15 cellular contexts compared by ENCODE assay signal in the genomic region with DNA sequence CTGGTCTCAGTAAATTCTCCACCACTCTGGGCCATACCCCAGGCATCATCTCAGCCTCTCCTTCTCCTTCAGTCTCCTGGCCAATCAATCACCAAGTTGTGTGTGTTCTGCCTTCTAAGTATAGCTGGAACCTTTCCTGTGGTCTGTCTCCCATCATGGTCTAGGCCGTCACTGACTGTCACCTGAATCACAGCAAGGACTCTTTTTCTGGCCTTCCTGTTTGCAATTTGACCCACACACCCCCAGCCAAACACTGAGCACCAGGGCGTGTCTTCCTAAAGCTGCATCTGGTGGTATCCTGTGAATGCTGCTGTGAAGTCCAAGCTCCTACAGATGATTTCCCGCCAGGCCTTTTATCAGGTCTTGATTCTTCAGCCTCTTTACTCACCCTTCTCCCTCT. TPM values are rescaled to one million over a fixed set of nuclear protein-coding genes. Genes with fewer than 3 reads are reported as not detected.
DNase-seq lines count a peak whose midpoint lies in the region; ATAC-seq lines count a peak whose summit lies in the region.
"Had no signal": no experiment of that assay in that cellular context is flagged by ENCODE, and none has a peak within 500 bp of the region (broad histone marks: within the 10 kb centered on the region; RNA-seq: fewer than 3 reads in every experiment).

No MANE protein-coding gene starts in this region.

- H3K9me3 Mint-ChIP-seq in activated naive CD8-positive, alpha-beta T cell treated with anti-CD3 and anti-CD28 coated beads, Interleukin-2, amount 10 ng/mL, durations not matched to agents 7 days and 5 days, result no peaks in the 10 kb centered on the region
- H3K9me3 Mint-ChIP-seq in activated naive CD8-positive, alpha-beta T cell treated with anti-CD3 and anti-CD28 coated beads for 36 hours, result no peaks in the 10 kb centered on the region
- H3K9me3 Mint-ChIP-seq in immature natural killer cell, result no peaks in the 10 kb centered on the region
- no peaks in the 10 kb centered on the region for H3K9me3 Mint-ChIP-seq in stimulated activated effector memory CD8-positive, alpha-beta T cell treated with anti-CD3 and anti-CD28 coated beads, Interleukin-12 subunit alpha, Interleukin-12 subunit beta, amount 100 ng/mL, for 72 hours
- H3K9me3 Mint-ChIP-seq: CD8-positive, alpha-beta memory T cell; HFFc6 had no signal

- H3K27me3 Mint-ChIP-seq in activated naive CD8-positive, alpha-beta T cell treated with anti-CD3 and anti-CD28 coated beads, Interleukin-2, amount 10 ng/mL, durations not matched to agents 7 days and 5 days, result peaks cover 4% of the 10 kb centered on the region
- no peaks in the 10 kb centered on the region for H3K27me3 Mint-ChIP-seq in activated naive CD8-positive, alpha-beta T cell treated with anti-CD3 and anti-CD28 coated beads for 36 hours
- H3K27me3 Mint-ChIP-seq in immature natural killer cell (ENCODE audit: low read depth in 3 of 3), result peaks cover 0 to 3% (median 0%) of the 10 kb centered on the region in 3 donors
- H3K27me3 Mint-ChIP-seq: CD8-positive, alpha-beta memory T cell had no signal

- peaks cover 2% of the 10 kb centered on the region for H3K4me1 Mint-ChIP-seq in activated naive CD8-positive, alpha-beta T cell treated with anti-CD3 and anti-CD28 coated beads, Interleukin-2, amount 10 ng/mL, durations not matched to agents 7 days and 5 days
- H3K4me1 Mint-ChIP-seq in activated naive CD8-positive, alpha-beta T cell treated with anti-CD3 and anti-CD28 coated beads for 36 hours, result peaks cover 3% of the 10 kb centered on the region
- H3K4me1 Mint-ChIP-seq in immature natural killer cell, result peaks cover 6 to 11% of the 10 kb centered on the region in 2 donors
- peaks cover 10% of the 10 kb centered on the region for H3K4me1 Mint-ChIP-seq in stimulated activated effector memory CD8-positive, alpha-beta T cell treated with anti-CD3 and anti-CD28 coated beads, Interleukin-12 subunit alpha, Interleukin-12 subunit beta, amount 100 ng/mL, for 72 hours

- no peak overlapping the region for H3K4me3 Mint-ChIP-seq in activated naive CD8-positive, alpha-beta T cell treated with anti-CD3 and anti-CD28 coated beads, Interleukin-2, amount 10 ng/mL, durations not matched to agents 7 days and 5 days
- no peak overlapping the region for H3K4me3 Mint-ChIP-seq in activated naive CD8-positive, alpha-beta T cell treated with anti-CD3 and anti-CD28 coated beads for 36 hours
- no peak overlapping the region for H3K4me3 Mint-ChIP-seq in immature natural killer cell
- no peak overlapping the region for H3K4me3 Mint-ChIP-seq in stimulated activated effector memory CD8-positive, alpha-beta T cell treated with anti-CD3 and anti-CD28 coated beads, Interleukin-12 subunit alpha, Interleukin-12 subunit beta, amount 100 ng/mL, for 72 hours
- H3K4me3 Mint-ChIP-seq: CD8-positive, alpha-beta memory T cell; HFFc6 had no signal

- H3K36me3 Mint-ChIP-seq in activated naive CD8-positive, alpha-beta T cell treated with anti-CD3 and anti-CD28 coated beads, Interleukin-2, amount 10 ng/mL, durations not matched to agents 7 days and 5 days, result no peaks in the 10 kb centered on the region
- no peaks in the 10 kb centered on the region for H3K36me3 Mint-ChIP-seq in activated naive CD8-positive, alpha-beta T cell treated with anti-CD3 and anti-CD28 coated beads for 36 hours
- no peaks in the 10 kb centered on the region for H3K36me3 Mint-ChIP-seq in immature natural killer cell
- H3K36me3 Mint-ChIP-seq in stimulated activated effector memory CD8-positive, alpha-beta T cell treated with anti-CD3 and anti-CD28 coated beads, Interleukin-12 subunit alpha, Interleukin-12 subunit beta, amount 100 ng/mL, for 72 hours, result no peaks in the 10 kb centered on the region
- H3K36me3 Mint-ChIP-seq: CD8-positive, alpha-beta memory T cell had no signal

- POLR2A ChIA-PET in activated naive CD8-positive, alpha-beta T cell treated with anti-CD3 and anti-CD28 coated beads, Interleukin-2, amount 10 ng/mL, durations not matched to agents 7 days and 5 days (lab: Charles Lee), result no interaction called here

- DNase-seq in activated naive CD8-positive, alpha-beta T cell treated with anti-CD3 and anti-CD28 coated beads, Interleukin-2, amount 10 ng/mL, durations not matched to agents 7 days and 5 days, result no peak
- DNase-seq in activated naive CD8-positive, alpha-beta T cell treated with anti-CD3 and anti-CD28 coated beads for 36 hours, result no peak
- peak; percentile 5 for DNase-seq in NCI-H69 (lab: John Stamatoyannopoulos, UW)
- DNase-seq in immature natural killer cell, result no peak
- no peak for DNase-seq in stimulated activated effector memory CD8-positive, alpha-beta T cell treated with anti-CD3 and anti-CD28 coated beads, Interleukin-12 subunit alpha, Interleukin-12 subunit beta, amount 100 ng/mL, for 72 hours (ENCODE audit: low spot score in 2 of 2)
- no peak for DNase-seq in NOMO-1 treated with dmso at 0.1 percent for 144 hours (lab: John Stamatoyannopoulos, UW; ENCODE audit: unreplicated experiment)
- no peak for DNase-seq in DMS153 (lab: John Stamatoyannopoulos, UW)
- DNase-seq: AML-193; Caco-2; CD8-positive, alpha-beta memory T cell; DMS53; GOT3; HFFc6; KBM-7 had no signal

- no peak for ATAC-seq in activated naive CD8-positive, alpha-beta T cell treated with anti-CD3 and anti-CD28 coated beads, Interleukin-2, amount 10 ng/mL, durations not matched to agents 7 days and 5 days (ENCODE audit: low read depth)
- ATAC-seq in stimulated activated effector memory CD8-positive, alpha-beta T cell treated with anti-CD3 and anti-CD28 coated beads, Interleukin-12 subunit alpha, Interleukin-12 subunit beta, amount 100 ng/mL, for 72 hours, result no peak
- no peak for ATAC-seq in GM18517 (IDR thresholded peaks at IDR 0.05; ENCODE audit: unreplicated experiment)

- H3K27ac Mint-ChIP-seq in activated naive CD8-positive, alpha-beta T cell treated with anti-CD3 and anti-CD28 coated beads, Interleukin-2, amount 10 ng/mL, durations not matched to agents 7 days and 5 days, result peak overlapping the region; percentile 1
- no peak overlapping the region for H3K27ac Mint-ChIP-seq in activated naive CD8-positive, alpha-beta T cell treated with anti-CD3 and anti-CD28 coated beads for 36 hours
- H3K27ac Mint-ChIP-seq in immature natural killer cell, result peak overlapping the region in 4 of 6 donors; percentile 0 to 35 (median 20)
- peak overlapping the region; percentile 40 for H3K27ac Mint-ChIP-seq in stimulated activated effector memory CD8-positive, alpha-beta T cell treated with anti-CD3 and anti-CD28 coated beads, Interleukin-12 subunit alpha, Interleukin-12 subunit beta, amount 100 ng/mL, for 72 hours
- H3K27ac Mint-ChIP-seq: HFFc6 had no signal

RNA-seq across cellular contexts. Expression of a gene that starts 52.6 kb away (rescaled TPM):
- 10 to 100 TPM; 57.3 to 65.7 TPM for total RNA-seq in activated naive CD8-positive, alpha-beta T cell treated with anti-CD3 and anti-CD28 coated beads, Interleukin-2, amount 10 ng/mL, durations not matched to agents 7 days and 5 days
- 100 to 1,000 TPM; 131 to 143 TPM for total RNA-seq in activated naive CD8-positive, alpha-beta T cell treated with anti-CD3 and anti-CD28 coated beads for 36 hours
- 10 to 100 TPM; 31.5 to 43.3 (median 37.8) TPM for polyA plus RNA-seq in immature natural killer cell
